Comparison of ENCODE assay signal across 14 cellular contexts in genomic region chr10:87025285-87025958, GRCh38. TPM values are rescaled to one million over a fixed set of nuclear protein-coding genes. Genes with fewer than 3 reads are reported as not detected.
DNase-seq lines count a peak whose midpoint lies in the region; ATAC-seq and TF ChIP-seq lines count a peak whose summit lies in the region.
"Not testable (repeated sequence)": the region's sequence is repeated elsewhere in the genome, so short reads cannot be mapped to it uniquely, and the experiment has no call there.
"Had no signal": no experiment of that assay in that cellular context is flagged by ENCODE, and none has a peak within 500 bp of the region (broad histone marks: within the 10 kb centered on the region; RNA-seq: fewer than 3 reads in every experiment).

No MANE protein-coding gene starts in this region.

- not testable (repeated sequence) for H3K36me3 ChIP-seq in IMR-90 (ENCODE audit: control insufficient read depth, insufficient read depth, low read length); Panc1 (ENCODE audit: control insufficient read depth, insufficient read depth, low read length)

- peak overlapping the region; percentile 78 for H3K27ac ChIP-seq in IMR-90 (ENCODE audit: insufficient read depth, low read length)
- H3K27ac ChIP-seq in Panc1 (ENCODE audit: low read length) = not testable (repeated sequence)

- 0 out of 2 replicates have a peak overlapping the region, but pooled peaks have one; percentile 84 for H3K23ac ChIP-seq in IMR-90 (ENCODE audit: low read depth, low read length)

- not testable (repeated sequence) for H3K27me3 Mint-ChIP-seq in activated naive CD8-positive, alpha-beta T cell treated with anti-CD3 and anti-CD28 coated beads, Interleukin-2, amount 10 ng/mL, durations not matched to agents 7 days and 5 days; stimulated activated naive B cell treated with anti-CD40 and anti-IgM and Interleukin-4, amounts not matched to agents 10 μg/mL and 1 μg/mL and 100 μg/mL, for 72 hours

- H3K9ac ChIP-seq in IMR-90 (ENCODE audit: low read depth, low read length) = not testable (repeated sequence)

- not testable (repeated sequence) for H4K5ac ChIP-seq in IMR-90 (ENCODE audit: low read depth, low read length)

- CTCF ChIA-PET in IMR-90 (lab: Yijun Ruan, JAX) = interaction anchor here (0.6 to 0.7 kb wide), 2 partner anchors 40 to 51 kb away, joined by 3 read pairs; no protein-coding TSS in a partner anchor
- CTCF ChIA-PET in Panc1 (lab: Charles Lee) = interaction anchor here (0.7 kb wide), 1 partner anchor 387 kb away, joined by 5 read pairs; no protein-coding TSS in a partner anchor

- not testable (repeated sequence) for H3K36me3 Mint-ChIP-seq in activated naive CD8-positive, alpha-beta T cell treated with anti-CD3 and anti-CD28 coated beads, Interleukin-2, amount 10 ng/mL, durations not matched to agents 7 days and 5 days; stimulated activated naive B cell treated with anti-CD40 and anti-IgM and Interleukin-4, amounts not matched to agents 10 μg/mL and 1 μg/mL and 100 μg/mL, for 72 hours

- H3K27ac Mint-ChIP-seq in activated naive CD8-positive, alpha-beta T cell treated with anti-CD3 and anti-CD28 coated beads, Interleukin-2, amount 10 ng/mL, durations not matched to agents 7 days and 5 days = peak overlapping the region; percentile 4
- H3K27ac Mint-ChIP-seq in stimulated activated naive B cell treated with anti-CD40 and anti-IgM and Interleukin-4, amounts not matched to agents 10 μg/mL and 1 μg/mL and 100 μg/mL, for 72 hours = not testable (repeated sequence)

- not testable (repeated sequence) for H4K20me1 ChIP-seq in IMR-90 (ENCODE audit: insufficient read depth, low read length)

- ATAC-seq in IMR-90 (ENCODE audit: low read depth) (peak; percentile 88), Panc1 (peak; percentile 77; the same call in 1 of the 2 replicates)
- peak; percentile 77 to 90 for ATAC-seq in activated CD4-positive, CD25-positive, alpha-beta regulatory T cell treated with anti-CD3 and anti-CD28 coated beads, Interleukin-2, amount 50 U/mL, for 24 hours
- ATAC-seq in activated naive CD8-positive, alpha-beta T cell treated with anti-CD3 and anti-CD28 coated beads, Interleukin-2, amount 10 ng/mL, durations not matched to agents 7 days and 5 days (ENCODE audit: low read depth) = peak; percentile 63
- peak; percentile 31 to 43 for ATAC-seq in stimulated activated naive B cell treated with anti-CD40 and anti-IgM and Interleukin-4, amounts not matched to agents 10 μg/mL and 1 μg/mL and 100 μg/mL, for 72 hours (replicated peaks)

- not testable (repeated sequence) for BruUV-seq in IMR-90 (replicated peaks; lab: Mats Ljungman, UMichigan); Panc1 (replicated peaks; lab: Mats Ljungman, UMichigan)

- not testable (repeated sequence) for H3K4me1 ChIP-seq in IMR-90 (ENCODE audit: control insufficient read depth, insufficient read depth, low read length); Panc1 (ENCODE audit: control insufficient read depth, insufficient read depth, low read length)

- not testable (repeated sequence) for H3K9me1 ChIP-seq in IMR-90 (ENCODE audit: insufficient read depth, low read length)

- not testable (repeated sequence) for H3K4me1 Mint-ChIP-seq in activated naive CD8-positive, alpha-beta T cell treated with anti-CD3 and anti-CD28 coated beads, Interleukin-2, amount 10 ng/mL, durations not matched to agents 7 days and 5 days; stimulated activated naive B cell treated with anti-CD40 and anti-IgM and Interleukin-4, amounts not matched to agents 10 μg/mL and 1 μg/mL and 100 μg/mL, for 72 hours

- H3K4me2 ChIP-seq in IMR-90 (ENCODE audit: low read depth, low read length) = peak overlapping the region; percentile 3; the same call in 1 of the 2 replicates

- H4K8ac ChIP-seq in IMR-90 (ENCODE audit: low read depth in 2 of 2, low read length in 2 of 2) = peak overlapping the region in 1 of 2 experiments; percentile 69; a peak in 1 of 4 replicates

- H2AK9ac ChIP-seq in IMR-90 (replicated peaks; ENCODE audit: low read depth, low read length, poor library complexity) = not testable (repeated sequence)

- H3K4ac ChIP-seq in IMR-90 (ENCODE audit: low read depth, low read length) = peak overlapping the region; percentile 79

- TF ChIP-seq POLR2A in IMR-90 (IDR thresholded peaks at IDR 0.05; ENCODE audit: low read depth, low read length) = not testable (repeated sequence)

- H3K4me3 ChIP-seq in IMR-90 (ENCODE audit: insufficient read depth, low read depth, low read length); Panc1 (ENCODE audit: low read depth in 2 of 2, low read length in 2 of 2); epithelial cell of proximal tubule (ENCODE audit: low read depth, low read length): not testable (repeated sequence)

- not testable (repeated sequence) for H2AFZ ChIP-seq in IMR-90 (replicated peaks; ENCODE audit: low read length, poor library complexity)

- dilution Hi-C loops in IMR-90 (cut with HindIII; ENCODE audit: low sequenced_read_pairs, unreplicated experiment) = not testable (repeated sequence)

- H2BK20ac ChIP-seq in IMR-90 (ENCODE audit: low read depth, low read length) = peak overlapping the region; percentile 69; the same call in 1 of the 2 replicates

- no CpG with 5 or more reads among the region's 5 CpGs for WGBS in IMR-90 (ENCODE audit: extremely low coverage in 2 of 2, insufficient read length in 1 of 2), 2 experiments

- peak overlapping the region; percentile 25; the same call in 1 of the 2 replicates for H4K91ac ChIP-seq in IMR-90 (ENCODE audit: insufficient read depth, low read depth, low read length)

- in situ Hi-C loops in IMR-90 (cut with MboI; ENCODE audit: low sequenced_read_pairs); Panc1 (cut with HindIII; ENCODE audit: low pct_unique_long_range_greater_than_20kb, low sequenced_read_pairs): not testable (repeated sequence)

- not testable (repeated sequence) for H3K9me3 Mint-ChIP-seq in activated naive CD8-positive, alpha-beta T cell treated with anti-CD3 and anti-CD28 coated beads, Interleukin-2, amount 10 ng/mL, durations not matched to agents 7 days and 5 days; stimulated activated naive B cell treated with anti-CD40 and anti-IgM and Interleukin-4, amounts not matched to agents 10 μg/mL and 1 μg/mL and 100 μg/mL, for 72 hours

- peak overlapping the region; percentile 88 for H2BK5ac ChIP-seq in IMR-90 (ENCODE audit: low read depth, low read length, poor library complexity, severe bottlenecking)

- not testable (repeated sequence) for TF ChIP-seq CTCF in IMR-90 (conservative IDR thresholded peaks at IDR 0.05; ENCODE audit: low read depth, low read length); Panc1 (IDR thresholded peaks at IDR 0.05); epithelial cell of proximal tubule (conservative IDR thresholded peaks at IDR 0.05; ENCODE audit: low read depth, low read length)

- 0 out of 3 replicates have a peak overlapping the region, but pooled peaks have one; percentile 44 for H2BK15ac ChIP-seq in IMR-90 (ENCODE audit: low read depth, low read length)

- not testable (repeated sequence) for TF ChIP-seq RAD21 in IMR-90 (IDR thresholded peaks at IDR 0.05; ENCODE audit: low read length)

- not testable (repeated sequence) for H3K14ac ChIP-seq in IMR-90 (replicated peaks; ENCODE audit: low read depth, low read length)

- H3K4me3 Mint-ChIP-seq in activated naive CD8-positive, alpha-beta T cell treated with anti-CD3 and anti-CD28 coated beads, Interleukin-2, amount 10 ng/mL, durations not matched to agents 7 days and 5 days; stimulated activated naive B cell treated with anti-CD40 and anti-IgM and Interleukin-4, amounts not matched to agents 10 μg/mL and 1 μg/mL and 100 μg/mL, for 72 hours: not testable (repeated sequence)

- H3K27me3 ChIP-seq in IMR-90 (ENCODE audit: control insufficient read depth, insufficient read depth, low read length); Panc1 (ENCODE audit: control insufficient read depth, insufficient read depth, low read length): not testable (repeated sequence)

- H2AK5ac ChIP-seq in IMR-90 (ENCODE audit: low read depth, low read length) = not testable (repeated sequence)

- peak overlapping the region; percentile 38 for H3K56ac ChIP-seq in IMR-90 (ENCODE audit: extremely low read depth, insufficient read depth, low read length)

- not testable (repeated sequence) for H3K9me3 ChIP-seq in IMR-90 (ENCODE audit: control insufficient read depth, insufficient read depth, low read length); Panc1 (ENCODE audit: control insufficient read depth, insufficient read depth, low read depth, low read length)

- peak overlapping the region; percentile 3; the same call in 1 of the 2 replicates for H3K18ac ChIP-seq in IMR-90 (ENCODE audit: low read depth, low read length)

- POLR2A ChIA-PET in IMR-90 (lab: Charles Lee; ENCODE audit: unreplicated experiment); Panc1 (lab: Charles Lee); activated naive CD8-positive, alpha-beta T cell treated with anti-CD3 and anti-CD28 coated beads, Interleukin-2, amount 10 ng/mL, durations not matched to agents 7 days and 5 days (lab: Charles Lee): not testable (repeated sequence)

- DNase-seq in ELF-1 (ENCODE audit: low read depth, low spot score) = peak; percentile 56
- DNase-seq in IMR-90 = peak; percentile 86
- DNase-seq in Panc1 (ENCODE audit: low read depth, low spot score) = peak; percentile 46
- not testable (repeated sequence) for DNase-seq in activated naive CD8-positive, alpha-beta T cell treated with anti-CD3 and anti-CD28 coated beads, Interleukin-2, amount 10 ng/mL, durations not matched to agents 7 days and 5 days; stimulated activated naive B cell treated with anti-CD40 and anti-IgM and Interleukin-4, amounts not matched to agents 10 μg/mL and 1 μg/mL and 100 μg/mL, for 72 hours
- peak; percentile 22 for DNase-seq in epithelial cell of proximal tubule (ENCODE audit: low read depth)
- peak; percentile 85 for DNase-seq in kidney tubule cell (ENCODE audit: low spot score)

- intact Hi-C loops in IMR-90 (cut with micrococcal nuclease); Panc1 (cut with micrococcal nuclease; ENCODE audit: unreplicated experiment): not testable (repeated sequence)

- H3K79me1 ChIP-seq in IMR-90 (ENCODE audit: low read depth in 1 of 2, low read length in 2 of 2) = not testable (repeated sequence)

- peak overlapping the region; percentile 77 for H2BK120ac ChIP-seq in IMR-90 (ENCODE audit: low read depth, low read length)

RNA-seq across cellular contexts. Expression of gene FAM25A, which starts 5.3 kb away (rescaled TPM):
- total RNA-seq in IMR-90 (2012; rRNA removed) = not detected in 2 replicates
- not detected in 2 replicates for polyA plus RNA-seq in IMR-90 (2012; rRNA removed)
- polyA plus RNA-seq in IMR-90 (2012; cell fraction: cytosol; rRNA removed) = 5.6 TPM in 1 of 2 replicates, not detected in the other
- not detected in 2 replicates for polyA plus RNA-seq in IMR-90 (2012; cell fraction: nucleus; rRNA removed; ENCODE audit: low replicate concordance)
- total RNA-seq in Panc1 (2021; ENCODE audit: unreplicated experiment) = not detected
- not detected for polyA plus RNA-seq in Panc1 (2012; ENCODE audit: insufficient read length)
- not detected for total RNA-seq in activated naive CD8-positive, alpha-beta T cell treated with anti-CD3 and anti-CD28 coated beads, Interleukin-2, amount 10 ng/mL, durations not matched to agents 7 days and 5 days
- total RNA-seq in epithelial cell of proximal tubule = not detected in 2 replicates
- total RNA-seq: CD8-positive, alpha-beta memory T cell; left ventricle myocardium superior; natural killer cell; right cardiac atrium; temporal lobe had no signal
- polyA plus RNA-seq: adipose tissue; CD8-positive, alpha-beta memory T cell; right cardiac atrium had no signal

RNA-seq across cellular contexts. Expression of gene ADIRF, which starts 57.1 kb away (rescaled TPM):
- 2.3 and 2.5 TPM in 2 replicates for total RNA-seq in IMR-90 (2012; rRNA removed)
- polyA plus RNA-seq in IMR-90 (2012; rRNA removed) = 7.2 and 12.4 TPM in 2 replicates
- polyA plus RNA-seq in IMR-90 (2012; cell fraction: cytosol; rRNA removed) = 4.7 and 10.7 TPM in 2 replicates
- 1.4 and 1.5 TPM in 2 replicates for polyA plus RNA-seq in IMR-90 (2012; cell fraction: nucleus; rRNA removed; ENCODE audit: low replicate concordance)
- 14.8 TPM for total RNA-seq in Panc1 (2021; ENCODE audit: unreplicated experiment)
- polyA plus RNA-seq in Panc1 (2012; ENCODE audit: insufficient read length) = 26.4 TPM
- not detected for total RNA-seq in activated naive CD8-positive, alpha-beta T cell treated with anti-CD3 and anti-CD28 coated beads, Interleukin-2, amount 10 ng/mL, durations not matched to agents 7 days and 5 days
- total RNA-seq in epithelial cell of proximal tubule = 0.72 and 1.4 TPM in 2 replicates
- total RNA-seq: CD8-positive, alpha-beta memory T cell; natural killer cell had no signal
- polyA plus RNA-seq: CD8-positive, alpha-beta memory T cell had no signal

Comparison
In these comparisons a context has a peak if more than half of its experiments do, and no peak if none do; other contexts are left out.
1. ATAC-seq: peak in every context shown above with its lines; median percentile 88 in IMR-90; 84 in activated CD4-positive, CD25-positive, alpha-beta regulatory T cell treated with anti-CD3 and anti-CD28 coated beads, Interleukin-2, amount 50 U/mL, for 24 hours; 77 in Panc1; 63 in activated naive CD8-positive, alpha-beta T cell treated with anti-CD3 and anti-CD28 coated beads, Interleukin-2, amount 10 ng/mL, durations not matched to agents 7 days and 5 days; 37 in stimulated activated naive B cell treated with anti-CD40 and anti-IgM and Interleukin-4, amounts not matched to agents 10 μg/mL and 1 μg/mL and 100 μg/mL, for 72 hours.